ENCODE assay signal across 8 cellular contexts in genomic region chr19:10544753-10545251, GRCh38. TPM values are rescaled to one million over a fixed set of nuclear protein-coding genes. Genes with fewer than 3 reads are reported as not detected.
DNase-seq lines count a peak whose midpoint lies in the region; ATAC-seq and TF ChIP-seq lines count a peak whose summit lies in the region.

No MANE protein-coding gene starts in this region.

- H3K4me3 Mint-ChIP-seq in naive thymus-derived CD8-positive, alpha-beta T cell: peak overlapping the region; percentile 79 to 92 (median 88)

- no peak for DNase-seq in AG10803 (ENCODE audit: low read depth)
- DNase-seq in MG63: no peak
- DNase-seq in dorsolateral prefrontal cortex: no peak
- peak in 1 of 10 donors; percentile 11 for DNase-seq in naive thymus-derived CD8-positive, alpha-beta T cell
- DNase-seq in NCI-H2227 (lab: John Stamatoyannopoulos, UW; ENCODE audit: unreplicated experiment): no peak
- DNase-seq in Ammon's horn (ENCODE audit: low spot score): no peak
- DNase-seq in NCI-H2196 treated with DMSO at 0.1 percent for 48 hours (lab: John Stamatoyannopoulos, UW; ENCODE audit: unreplicated experiment): no peak
- DNase-seq in 8988T: no peak

- peak overlapping the region; percentile 82 to 95 (median 91) for H3K27ac Mint-ChIP-seq in naive thymus-derived CD8-positive, alpha-beta T cell

- no peaks in the 10 kb centered on the region for H3K9me3 Mint-ChIP-seq in naive thymus-derived CD8-positive, alpha-beta T cell

- POLR2A ChIA-PET in naive thymus-derived CD8-positive, alpha-beta T cell (lab: Charles Lee): interaction anchor here (0.6 to 3.8 kb wide), 3 partner anchors 9 to 412 kb away, joined by 4 to 31 read pairs (median 6); no protein-coding TSS in a partner anchor

- H3K27me3 ChIP-seq in MG63 (peaks cover 4% of the 10 kb centered on the region; the same call in 1 of the 2 replicates), dorsolateral prefrontal cortex (no peaks in the 10 kb centered on the region)

- H3K27ac ChIP-seq in dorsolateral prefrontal cortex: peak overlapping the region in 49 of 59 donors; percentile 3 to 98 (median 92)

- H3K4me3 ChIP-seq in AG10803 (ENCODE audit: low read length) (peak overlapping the region; percentile 82), MG63 (peak overlapping the region; percentile 69), dorsolateral prefrontal cortex (peak overlapping the region; percentile 61 to 100 (median 94))

- H3K36me3 Mint-ChIP-seq in naive thymus-derived CD8-positive, alpha-beta T cell: peaks cover 0 to 20% (median 5%) of the 10 kb centered on the region in 3 donors

- H3K4me1 Mint-ChIP-seq in naive thymus-derived CD8-positive, alpha-beta T cell: peaks cover 9 to 29% (median 14%) of the 10 kb centered on the region in 4 donors

- intact Hi-C loops in dorsolateral prefrontal cortex (cut with DNase I): loop anchor here in 1 of 2 donors (5.0 kb wide), 1 partner anchor 33 kb away; no protein-coding TSS in a partner anchor

- H3K27me3 Mint-ChIP-seq in naive thymus-derived CD8-positive, alpha-beta T cell: peaks cover 0 to 4% (median 3%) of the 10 kb centered on the region in 5 donors

- no peaks in the 10 kb centered on the region for H3K9me3 ChIP-seq in MG63

- H3K36me3 ChIP-seq in MG63: peaks cover 21% of the 10 kb centered on the region

- no peak for TF ChIP-seq CTCF in AG10803 (conservative IDR thresholded peaks at IDR 0.05; ENCODE audit: low read length)
- TF ChIP-seq CTCF in dorsolateral prefrontal cortex (IDR thresholded peaks at IDR 0.05 in 54 of 56, conservative IDR thresholded peaks at IDR 0.05 in 2 of 56; ENCODE audit: low read depth in 1 of 56, partially characterized antibody in 56 of 56): no peak

- no peak for ATAC-seq in naive thymus-derived CD8-positive, alpha-beta T cell

RNA-seq across cellular contexts. Expression of gene ATG4D, which starts 1.1 kb away (rescaled TPM):
- total RNA-seq in MG63 (2014; rRNA removed; shearing (Covaris generic); ENCODE audit: low replicate concordance): 16.6 and 27.0 TPM in 2 replicates
- 10 to 100 TPM; 28.2 to 67.2 (median 38.9) TPM for total RNA-seq in dorsolateral prefrontal cortex
- total RNA-seq in naive thymus-derived CD8-positive, alpha-beta T cell: 10 to 100 TPM; 52.0 to 53.4 TPM
- 10 to 100 TPM in 2 of 3 donors, 1 to 10 TPM in 1; 9.2 to 19.3 (median 12.2) TPM for polyA plus RNA-seq in naive thymus-derived CD8-positive, alpha-beta T cell

RNA-seq across cellular contexts. Expression of gene KRI1, which starts 21.0 kb away (rescaled TPM):
- 31.7 and 43.3 TPM in 2 replicates for total RNA-seq in MG63 (2014; rRNA removed; shearing (Covaris generic); ENCODE audit: low replicate concordance)
- 10 to 100 TPM; 11.3 to 32.1 (median 19.2) TPM for total RNA-seq in dorsolateral prefrontal cortex
- total RNA-seq in naive thymus-derived CD8-positive, alpha-beta T cell: 10 to 100 TPM; 57.8 to 68.4 TPM
- 10 to 100 TPM; 12.8 to 46.9 (median 20.9) TPM for polyA plus RNA-seq in naive thymus-derived CD8-positive, alpha-beta T cell

RNA-seq across cellular contexts. Expression of gene CDKN2D, which starts 24.0 kb away (rescaled TPM):
- 24.9 and 43.3 TPM in 2 replicates for total RNA-seq in MG63 (2014; rRNA removed; shearing (Covaris generic); ENCODE audit: low replicate concordance)
- total RNA-seq in dorsolateral prefrontal cortex: 10 to 100 TPM; 30.4 to 92.0 (median 65.1) TPM
- total RNA-seq in naive thymus-derived CD8-positive, alpha-beta T cell: 10 to 100 TPM; 27.2 to 28.1 TPM
- 100 to 1,000 TPM in 2 of 3 donors, 10 to 100 TPM in 1; 81.6 to 145 (median 108) TPM for polyA plus RNA-seq in naive thymus-derived CD8-positive, alpha-beta T cell

RNA-seq across cellular contexts. Expression of gene S1PR5, which starts 27.6 kb away (rescaled TPM):
- total RNA-seq in MG63 (2014; rRNA removed; shearing (Covaris generic); ENCODE audit: low replicate concordance): not detected in 2 replicates
- total RNA-seq in dorsolateral prefrontal cortex: 10 to 100 TPM in 96 of 120 experiments, 1 to 10 TPM in 24; 2.0 to 89.6 (median 17.6) TPM
- total RNA-seq in naive thymus-derived CD8-positive, alpha-beta T cell: under 1 TPM; 0.81 to 0.85 TPM
- 10 to 100 TPM in 1 of 3 donors, 1 to 10 TPM in 1, under 1 TPM in 1; 0.99 to 77.2 (median 2.1) TPM for polyA plus RNA-seq in naive thymus-derived CD8-positive, alpha-beta T cell

RNA-seq across cellular contexts. Expression of gene KEAP1, which starts 41.6 kb away (rescaled TPM):
- 172 and 247 TPM in 2 replicates for total RNA-seq in MG63 (2014; rRNA removed; shearing (Covaris generic); ENCODE audit: low replicate concordance)
- total RNA-seq in dorsolateral prefrontal cortex: 100 to 1,000 TPM in 1 of 120 experiments, 10 to 100 TPM in 119; 43.6 to 103 (median 63.7) TPM
- total RNA-seq in naive thymus-derived CD8-positive, alpha-beta T cell: 10 to 100 TPM; 34.6 to 35.2 TPM
- polyA plus RNA-seq in naive thymus-derived CD8-positive, alpha-beta T cell: 10 to 100 TPM; 15.1 to 25.7 (median 20.1) TPM
